8 cellular contexts compared by ENCODE assay signal in the genomic region with DNA sequence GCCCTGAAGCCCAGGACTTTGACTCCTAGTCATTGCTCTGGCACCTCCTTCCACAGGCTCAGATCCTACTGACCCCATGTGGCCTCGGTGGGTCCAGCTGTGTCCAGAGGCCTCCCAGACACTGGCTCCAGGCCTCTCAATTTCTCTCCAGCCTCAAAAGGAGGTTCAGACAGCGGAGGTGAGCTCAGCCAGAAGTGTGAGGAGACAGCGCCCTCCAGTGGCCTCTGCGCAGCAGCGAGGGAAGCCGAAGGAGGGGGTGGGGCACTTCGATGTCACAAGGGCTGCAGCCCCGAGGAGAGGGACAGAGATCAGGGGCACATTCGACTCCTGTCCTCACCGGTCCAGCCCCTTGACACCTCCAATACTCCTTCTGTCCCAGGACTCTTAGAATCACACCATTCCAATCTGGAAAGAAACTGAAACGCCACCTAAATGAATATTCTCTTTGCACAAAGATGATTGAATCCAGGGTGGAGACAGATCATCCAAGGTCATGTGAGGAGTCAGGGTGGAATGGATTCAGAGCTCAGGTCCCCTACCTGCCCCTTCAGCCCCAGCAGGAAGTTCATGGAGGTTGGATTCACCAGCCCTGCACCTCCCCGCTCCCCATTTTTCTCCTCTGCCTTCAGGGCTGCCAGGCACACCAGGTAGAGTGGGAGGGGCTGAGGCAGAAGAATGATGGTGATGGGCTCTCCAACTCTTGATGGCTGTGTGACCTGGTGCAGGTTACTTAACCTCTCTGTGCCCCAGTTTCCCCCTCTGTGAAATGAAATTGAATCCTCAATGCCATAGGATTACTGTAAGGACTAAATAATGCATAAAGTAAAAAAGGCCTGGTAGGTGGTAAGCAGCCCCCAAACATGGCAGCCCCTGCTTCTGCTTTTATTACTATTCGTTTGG. TPM values are rescaled to one million over a fixed set of nuclear protein-coding genes. Genes with fewer than 3 reads are reported as not detected.
A peak's percentile ranks its signal among the peaks of the same experiment; 100 is the strongest.
DNase-seq lines count a peak whose midpoint lies in the region; ATAC-seq, FAIRE-seq and TF ChIP-seq lines count a peak whose summit lies in the region.

No MANE protein-coding gene starts in this region.

- H2AFZ ChIP-seq in keratinocyte (ENCODE audit: control insufficient read depth, low read length), result no peak overlapping the region

- peak; percentile 94 to 95 for TF ChIP-seq RAD21 in A549 (conservative IDR thresholded peaks at IDR 0.05 in 1 of 2, IDR thresholded peaks at IDR 0.05 in 1 of 2)

- no peaks in the 10 kb centered on the region for H3K9me3 ChIP-seq in A549
- no peaks in the 10 kb centered on the region for H3K9me3 ChIP-seq in keratinocyte (ENCODE audit: control insufficient read depth, low read depth, low read length)

- no peaks in the 10 kb centered on the region for H3K9me1 ChIP-seq in keratinocyte (ENCODE audit: control insufficient read depth, extremely low read depth, insufficient read depth, low read length)

- H3K4me1 ChIP-seq in A549 (peaks cover 34% of the 10 kb centered on the region), keratinocyte (ENCODE audit: control insufficient read depth, extremely low read depth, insufficient read depth, low read length) (no peaks in the 10 kb centered on the region)

- H3K4me3 ChIP-seq in A549 (no peak overlapping the region), keratinocyte (ENCODE audit: control insufficient read depth in 2 of 3, extremely low read depth in 1 of 3, insufficient read depth in 2 of 3, low read depth in 1 of 3, low read length in 3 of 3) (no peak overlapping the region)

- H3K36me3 ChIP-seq in keratinocyte (ENCODE audit: control insufficient read depth in 2 of 2, extremely low read depth in 1 of 2, insufficient read depth in 2 of 2, low read length in 2 of 2), result no peaks in the 10 kb centered on the region

- in situ Hi-C loops in T47D (cut with HindIII; ENCODE audit: low pct_unique_long_range_greater_than_20kb, low sequenced_read_pairs), result no loop called here

- H4K20me1 ChIP-seq in keratinocyte (ENCODE audit: control insufficient read depth, extremely low read depth, insufficient read depth, low read length), result no peaks in the 10 kb centered on the region

- H3K27ac ChIP-seq in A549 (no peak overlapping the region), VCaP (peak overlapping the region; percentile 84; the same call in 1 of the 2 replicates), keratinocyte (ENCODE audit: control insufficient read depth, insufficient read depth, low read length) (no peak overlapping the region)

- POLR2A ChIA-PET in A549 (lab: Yijun Ruan, JAX), result no interaction called here

- CTCF ChIA-PET in A549 (lab: Yijun Ruan, JAX), result interaction anchor here (0.6 to 10.4 kb wide), 60 partner anchors 9 to 682 kb away, joined by 3 to 248 read pairs (median 4); a partner anchor contains a TSS

- TF ChIP-seq CTCF in A549 (IDR thresholded peaks at IDR 0.05) (peak; percentile 83), VCaP (conservative IDR thresholded peaks at IDR 0.05) (peak; percentile 94), keratinocyte (optimal IDR thresholded peaks at IDR 0.05 in 1 of 3, IDR thresholded peaks at IDR 0.05 in 1 of 3, conservative IDR thresholded peaks at IDR 0.05 in 1 of 3; ENCODE audit: extremely low read depth in 1 of 3, insufficient read depth in 2 of 3, low read length in 3 of 3) (peak; percentile 95 to 97 (median 95))

- 17% methylated on average over 10 of the region's 13 CpGs for WGBS in A549 (ENCODE audit: missing lambda C conversion rate)

- peaks cover 3% of the 10 kb centered on the region for H3K27me3 ChIP-seq in keratinocyte (ENCODE audit: control insufficient read depth, extremely low read depth, insufficient read depth, low read length)

- no peak overlapping the region for H3K9ac ChIP-seq in keratinocyte (ENCODE audit: control insufficient read depth, extremely low read depth, insufficient read depth, low read length)

- dilution Hi-C loops in keratinocyte (cut with MboI; ENCODE audit: extremely low pct_ligation_motif_present, low sequenced_read_pairs), result no loop called here

- FAIRE-seq in A549 (lab: Jason Lieb, UNC), result no peak
- FAIRE-seq in keratinocyte (lab: Jason Lieb, UNC), result peak; percentile 17

- no peak for TF ChIP-seq EP300 in A549 (IDR thresholded peaks at IDR 0.05)

- H3K79me2 ChIP-seq in keratinocyte (ENCODE audit: control insufficient read depth, insufficient read depth, low read length), result no peaks in the 10 kb centered on the region

- peak overlapping the region; percentile 45 for H3K4me2 ChIP-seq in A549
- peak overlapping the region; percentile 27 for H3K4me2 ChIP-seq in keratinocyte (ENCODE audit: control insufficient read depth, extremely low read depth, insufficient read depth, low read depth, low read length)

- ATAC-seq in A549 (peak; percentile 66 to 74; a peak in 5 of 6 replicates), GM19452 (IDR thresholded peaks at IDR 0.05; ENCODE audit: unreplicated experiment) (no peak)

- no peak for TF ChIP-seq POLR2A in A549 (IDR thresholded peaks at IDR 0.05; ENCODE audit: low read length)

- DNase-seq in A549 (ENCODE audit: low read depth in 1 of 2, low spot score in 1 of 2) (peak; percentile 69 to 74), GM19240 (ENCODE audit: insufficient read length, low spot score) (peak; percentile 52), NCI-H2171 treated with DMSO at 0.1 percent for 48 hours (lab: John Stamatoyannopoulos, UW) (peak; percentile 80), T47D (ENCODE audit: low read depth in 1 of 2, low spot score in 1 of 2) (peak; percentile 30 to 78), keratinocyte (ENCODE audit: low read depth, low spot score) (no peak)
- peak; percentile 20 to 56 for DNase-seq in stimulated activated CD4-positive, alpha-beta T cell treated with anti-CD3 and anti-CD28 coated beads, Interleukin-1b, Interleukin-23, amount 100 ng/mL, for 1 hour (ENCODE audit: low read depth in 2 of 2)

TF ChIP-seq in A549, 52 proteins besides CTCF, POLR2A, EP300 and RAD21:
- no peak for TF ChIP-seq JUNB (IDR thresholded peaks at IDR 0.05)
- TF ChIP-seq SMC3 (IDR thresholded peaks at IDR 0.05), result peak; percentile 79

RNA-seq across cellular contexts. Expression of a gene that starts 34.8 kb away (rescaled TPM):
- polyA plus RNA-seq in A549 (2011; rRNA removed), result 6.2 and 10.6 TPM in 2 replicates
- polyA plus RNA-seq in A549 (2012; cell fraction: cytosol; rRNA removed), result 2.9 and 3.5 TPM in 2 replicates
- polyA plus RNA-seq in A549 (2012; cell fraction: nucleus; rRNA removed), result 16.7 and 22.0 TPM in 2 replicates
- polyA plus RNA-seq in A549 (2017; fragmentation: RNase III; extraction: RNeasy Plus Mini Kit Qiagen cat#74134 plus additional on column Dnase treatment), result 6.4 to 7.0 TPM (median 7.0 TPM) in 3 replicates
- polyA minus RNA-seq in A549 (2011; rRNA and poly(A)+ RNA removed), result 18.6 and 21.0 TPM in 2 replicates
- polyA plus RNA-seq in keratinocyte, result 4.8 to 5.0 TPM (median 4.9 TPM) in 3 replicates
- 2.5 TPM for polyA plus RNA-seq in keratinocyte (2011; ENCODE audit: low read depth)
- polyA plus RNA-seq in keratinocyte (2011; cell fraction: cytosol; rRNA removed), result 2.4 and 2.9 TPM in 2 replicates
- 26.8 and 27.3 TPM in 2 replicates for polyA plus RNA-seq in keratinocyte (2011; cell fraction: nucleus; rRNA removed)
- 3.5 and 6.0 TPM in 2 replicates for polyA plus RNA-seq in keratinocyte (2012; ENCODE audit: low replicate concordance)
- polyA minus RNA-seq in keratinocyte, result 13.0 to 13.6 TPM (median 13.3 TPM) in 3 replicates
- 4.2 TPM for polyA minus RNA-seq in keratinocyte (2011; cell fraction: cytosol; rRNA and poly(A)+ RNA removed)
- 11.3 and 18.0 TPM in 2 replicates for polyA minus RNA-seq in keratinocyte (2011; cell fraction: nucleus; rRNA and poly(A)+ RNA removed)
